Comparison of ENCODE assay signal across 12 cellular contexts in genomic region chr4:169249214-169249973, GRCh38. TPM values are rescaled to one million over a fixed set of nuclear protein-coding genes. Genes with fewer than 3 reads are reported as not detected.
A peak's percentile ranks its signal among the peaks of the same experiment; 100 is the strongest.
DNase-seq lines count a peak whose midpoint lies in the region; ATAC-seq, FAIRE-seq and TF ChIP-seq lines count a peak whose summit lies in the region.
"Had no signal": no experiment of that assay in that cellular context is flagged by ENCODE, and none has a peak within 500 bp of the region (broad histone marks: within the 10 kb centered on the region; RNA-seq: fewer than 3 reads in every experiment).

No MANE protein-coding gene starts in this region.

- POLR2A ChIA-PET in endothelial cell of umbilical vein (lab: Charles Lee), result no interaction called here

- no TSS peak for BruUV-seq in endothelial cell of umbilical vein (replicated peaks; lab: Mats Ljungman, UMichigan)

- H2AFZ ChIP-seq in endothelial cell of umbilical vein (ENCODE audit: low read depth, low read length), result no peak overlapping the region

- H3K4me3 ChIP-seq in endothelial cell of umbilical vein (replicated peaks in 1 of 3; ENCODE audit: insufficient read depth in 1 of 3, low read depth in 1 of 3, low read length in 3 of 3) (no peak overlapping the region), skeletal muscle satellite cell (ENCODE audit: low read length) (peak overlapping the region; percentile 15)

- H3K36me3 ChIP-seq in endothelial cell of umbilical vein (ENCODE audit: control insufficient read depth in 2 of 2, extremely low read depth in 1 of 2, insufficient read depth in 2 of 2, low read length in 2 of 2), result no peaks in the 10 kb centered on the region
- peaks cover 5% of the 10 kb centered on the region for H3K36me3 ChIP-seq in skeletal muscle satellite cell (ENCODE audit: insufficient read depth, low read length)

- FAIRE-seq in HTR-8/SVneo (lab: Jason Lieb, UNC) (peak; percentile 40), endothelial cell of umbilical vein (lab: Jason Lieb, UNC) (no peak)

- no peak for TF ChIP-seq CTCF in endothelial cell of umbilical vein (IDR thresholded peaks at IDR 0.05; ENCODE audit: extremely low read depth in 1 of 2, insufficient read depth in 1 of 2, low read depth in 1 of 2, low read length in 2 of 2)

- H3K9me3 ChIP-seq in endothelial cell of umbilical vein (replicated peaks; ENCODE audit: control insufficient read depth, insufficient read depth, low read length) (no peaks in the 10 kb centered on the region), skeletal muscle satellite cell (replicated peaks; ENCODE audit: low read length) (no peaks in the 10 kb centered on the region)

- H3K4me2 ChIP-seq in endothelial cell of umbilical vein (ENCODE audit: insufficient read depth, low read length), result peak overlapping the region; percentile 69
- peak overlapping the region; percentile 64 for H3K4me2 ChIP-seq in skeletal muscle satellite cell (ENCODE audit: low read length)

- dilution Hi-C loops in endothelial cell of umbilical vein (cut with MboI; ENCODE audit: extremely low pct_ligation_motif_present, low sequenced_read_pairs), result no loop called here

- H4K20me1 ChIP-seq in endothelial cell of umbilical vein (replicated peaks; ENCODE audit: control insufficient read depth, extremely low read depth, insufficient read depth, low read length), result no peaks in the 10 kb centered on the region

- peaks cover 90% of the 10 kb centered on the region for H3K79me2 ChIP-seq in endothelial cell of umbilical vein (ENCODE audit: control insufficient read depth, insufficient read depth, low read length)

- intact Hi-C loops in endothelial cell of umbilical vein (cut with micrococcal nuclease), result no loop called here

- H3K27ac ChIP-seq in endothelial cell of umbilical vein (ENCODE audit: insufficient read depth, low read depth, low read length), result peak overlapping the region; percentile 75
- H3K27ac ChIP-seq: RWPE1 had no signal

- TF ChIP-seq POLR2A in endothelial cell of umbilical vein (IDR thresholded peaks at IDR 0.05; ENCODE audit: low read depth, low read length), result no peak

- ATAC-seq in GM21381 (IDR thresholded peaks at IDR 0.05; ENCODE audit: unreplicated experiment), result peak; percentile 58
- no peak for ATAC-seq in GM18870 (IDR thresholded peaks at IDR 0.05; ENCODE audit: unreplicated experiment)
- no peak for ATAC-seq in GM18519 (IDR thresholded peaks at IDR 0.05; ENCODE audit: low FRiP score, unreplicated experiment)
- ATAC-seq: stimulated activated effector memory CD8-positive, alpha-beta T cell treated with anti-CD3 and anti-CD28 coated beads, Interleukin-12 subunit alpha, Interleukin-12 subunit beta, amount 100 ng/mL, for 72 hours had no signal

- H3K27me3 ChIP-seq in endothelial cell of umbilical vein (ENCODE audit: control insufficient read depth in 2 of 2, insufficient read depth in 2 of 2, low read length in 2 of 2) (no peaks in the 10 kb centered on the region), skeletal muscle satellite cell (ENCODE audit: control insufficient read depth, insufficient read depth, low read length) (no peaks in the 10 kb centered on the region)

- H3K4me1 ChIP-seq in endothelial cell of umbilical vein (ENCODE audit: control insufficient read depth, extremely low read depth, insufficient read depth, low read length) (peaks cover 60% of the 10 kb centered on the region), skeletal muscle satellite cell (ENCODE audit: control insufficient read depth, insufficient read depth, low read length) (peaks cover 57% of the 10 kb centered on the region)

- H3K9ac ChIP-seq in endothelial cell of umbilical vein (replicated peaks; ENCODE audit: extremely low read depth, insufficient read depth, low read length) (peak overlapping the region; percentile 11), skeletal muscle satellite cell (ENCODE audit: low read depth, low read length) (peak overlapping the region; percentile 46)

- H3K9me1 ChIP-seq in endothelial cell of umbilical vein (replicated peaks; ENCODE audit: control insufficient read depth, extremely low read depth, insufficient read depth, low read length), result no peaks in the 10 kb centered on the region

- CTCF ChIA-PET in endothelial cell of umbilical vein (lab: Charles Lee), result interaction anchor here (0.6 kb wide), 1 partner anchor 16 kb away, joined by 3 read pairs; no protein-coding TSS in a partner anchor

- no peak for DNase-seq in HTR-8/SVneo (ENCODE audit: insufficient read length, low spot score)
- peak; percentile 85 for DNase-seq in endothelial cell of umbilical vein (ENCODE audit: low read depth, low spot score)
- DNase-seq in stimulated activated CD4-positive, alpha-beta T cell treated with anti-CD3 and anti-CD28 coated beads, Interleukin-2, amount 100 ng/mL, for 24 hours, result no peak
- DNase-seq in central memory CD4-positive, alpha-beta T cell, result no peak
- DNase-seq: GDM1, retina had no signal

TF ChIP-seq in endothelial cell of umbilical vein, 7 proteins besides CTCF, POLR2A, EP300 and RAD21:
- TF ChIP-seq GATA2 (IDR thresholded peaks at IDR 0.05; ENCODE audit: insufficient read depth, insufficient read length, low read depth, low read length), result peak; percentile 39
- TF ChIP-seq POLR2AphosphoS5 (IDR thresholded peaks at IDR 0.05; ENCODE audit: insufficient read depth, low read depth, low read length), result peak; percentile 33
- peak; percentile 74 for TF ChIP-seq FOS (IDR thresholded peaks at IDR 0.05; ENCODE audit: borderline replicate concordance, insufficient read depth, low read length)
- no peak for TF ChIP-seq JUN (IDR thresholded peaks at IDR 0.05; ENCODE audit: borderline replicate concordance, insufficient read depth, insufficient read length, low read depth)

RNA-seq across cellular contexts. Expression of gene SH3RF1, which starts 21.4 kb away (rescaled TPM):
- 24.3 and 24.9 TPM in 2 replicates for total RNA-seq in endothelial cell of umbilical vein
- polyA plus RNA-seq in endothelial cell of umbilical vein, result 16.2 and 16.7 TPM in 2 replicates
- polyA plus RNA-seq in endothelial cell of umbilical vein (2011; cell fraction: cytosol; rRNA removed), result 11.5 and 13.4 TPM in 2 replicates
- 21.1 and 23.1 TPM in 2 replicates for polyA plus RNA-seq in endothelial cell of umbilical vein (2011; cell fraction: nucleus; rRNA removed)
- polyA plus RNA-seq in endothelial cell of umbilical vein (2012), result 12.8 and 15.2 TPM in 2 replicates
- polyA minus RNA-seq in endothelial cell of umbilical vein, result 59.1 and 61.5 TPM in 2 replicates
- polyA minus RNA-seq in endothelial cell of umbilical vein (2011; cell fraction: cytosol; rRNA and poly(A)+ RNA removed), result 24.1 TPM
- polyA minus RNA-seq in endothelial cell of umbilical vein (2011; cell fraction: nucleus; rRNA and poly(A)+ RNA removed), result 80.9 and 111 TPM in 2 replicates
- total RNA-seq in skeletal muscle satellite cell (2012; rRNA removed), result 14.7 and 16.6 TPM in 2 replicates
